15 cellular contexts compared by ENCODE assay signal in the genomic region with DNA sequence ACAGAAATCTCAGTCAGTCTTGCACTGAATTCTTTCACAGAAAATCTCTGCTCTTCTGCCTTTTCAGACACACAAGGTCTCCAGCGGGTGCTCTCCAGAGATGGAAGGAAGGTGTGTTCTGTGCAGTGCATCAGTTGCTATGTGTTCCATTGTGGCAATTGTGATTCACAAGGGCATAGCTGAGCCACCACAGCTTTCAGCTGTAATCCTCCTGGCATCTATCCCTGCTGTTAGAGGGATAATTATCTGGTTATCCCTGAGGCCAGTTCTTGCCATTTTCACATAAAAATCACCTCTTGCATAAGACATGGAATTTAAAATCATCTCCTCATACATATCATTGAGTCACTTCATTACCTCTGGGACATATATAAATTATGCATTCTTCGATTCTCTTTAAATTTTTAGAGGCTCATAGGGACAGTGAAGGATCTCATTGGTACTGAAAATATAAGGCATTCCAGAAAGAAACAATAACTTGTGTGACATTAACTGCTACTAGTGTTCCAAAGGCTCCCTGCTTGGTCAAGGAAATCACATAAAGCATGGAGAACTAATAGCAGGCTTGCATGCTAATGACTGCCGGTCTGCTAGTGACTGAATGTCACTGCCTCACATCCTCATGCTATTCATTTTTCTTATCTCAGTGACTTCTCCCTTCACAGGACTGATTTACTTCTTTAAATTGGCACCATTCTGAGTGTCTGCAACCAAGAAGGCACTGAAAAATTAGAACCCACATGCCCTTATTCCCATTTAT.
A peak's percentile ranks its signal among the peaks of the same experiment; 100 is the strongest.
DNase-seq lines count a peak whose midpoint lies in the region; ATAC-seq, FAIRE-seq and TF ChIP-seq lines count a peak whose summit lies in the region.
"Had no signal": no experiment of that assay in that cellular context is flagged by ENCODE, and none has a peak within 500 bp of the region (broad histone marks: within the 10 kb centered on the region; RNA-seq: fewer than 3 reads in every experiment).

No MANE protein-coding gene starts in this region.

- peak overlapping the region; percentile 16; the same call in 1 of the 2 replicates for H2BK120ac ChIP-seq in IMR-90 (ENCODE audit: low read depth, low read length)

- H2AK5ac ChIP-seq in IMR-90 (ENCODE audit: low read depth, low read length), result no peak overlapping the region

- H3K18ac ChIP-seq in IMR-90 (ENCODE audit: low read depth, low read length), result no peak overlapping the region; the same call in 1 of the 2 replicates

- H3K9me1 ChIP-seq in IMR-90 (ENCODE audit: insufficient read depth, low read length), result 0 out of 2 replicates have a peak, but pooled peaks cover 2% of the 10 kb centered on the region

- H3K9me3 ChIP-seq in IMR-90 (ENCODE audit: control insufficient read depth, insufficient read depth, low read length), result no peaks in the 10 kb centered on the region
- H3K9me3 ChIP-seq in neural cell (ENCODE audit: low read length), result no peaks in the 10 kb centered on the region
- H3K9me3 ChIP-seq: neutrophil, stomach had no signal

- ATAC-seq in IMR-90 (ENCODE audit: low read depth), result peak; percentile 38
- ATAC-seq in GM21786 (IDR thresholded peaks at IDR 0.05; ENCODE audit: unreplicated experiment), result no peak
- no peak for ATAC-seq in HG03439 (IDR thresholded peaks at IDR 0.05; ENCODE audit: unreplicated experiment)
- ATAC-seq: GM12878 had no signal

- POLR2A ChIA-PET in BJ (lab: Charles Lee) (no interaction called here), IMR-90 (lab: Charles Lee; ENCODE audit: unreplicated experiment) (no interaction called here)

- H4K5ac ChIP-seq in IMR-90 (ENCODE audit: low read depth, low read length), result no peak overlapping the region

- intact Hi-C loops in IMR-90 (cut with micrococcal nuclease), result no loop called here

- H3K4me2 ChIP-seq in IMR-90 (ENCODE audit: low read depth, low read length) (no peak overlapping the region), neural cell (ENCODE audit: low read length) (peak overlapping the region; percentile 27)

- TF ChIP-seq EP300 in neural cell (conservative IDR thresholded peaks at IDR 0.05; ENCODE audit: poor library complexity, severe bottlenecking), result no peak

- H3K56ac ChIP-seq in IMR-90 (ENCODE audit: extremely low read depth, insufficient read depth, low read length), result no peak overlapping the region

- no peak overlapping the region for H3K27ac ChIP-seq in IMR-90 (ENCODE audit: insufficient read depth, low read length)
- peak overlapping the region; percentile 70 for H3K27ac ChIP-seq in neural cell (ENCODE audit: low read length)
- H3K27ac ChIP-seq: neutrophil, stomach had no signal

- dilution Hi-C loops in IMR-90 (cut with HindIII; ENCODE audit: low sequenced_read_pairs, unreplicated experiment), result no loop called here

- H4K20me1 ChIP-seq in IMR-90 (ENCODE audit: insufficient read depth, low read length) (no peaks in the 10 kb centered on the region), neural cell (ENCODE audit: insufficient read depth) (no peaks in the 10 kb centered on the region)

- TF ChIP-seq RAD21 in IMR-90 (IDR thresholded peaks at IDR 0.05; ENCODE audit: low read length) (no peak), neural cell (conservative IDR thresholded peaks at IDR 0.05) (no peak)

- H3K4ac ChIP-seq in IMR-90 (ENCODE audit: low read depth, low read length), result no peak overlapping the region

- DNase-seq in BJ (ENCODE audit: low read depth), result peak; percentile 40
- peak; percentile 25 for DNase-seq in IMR-90
- peak; percentile 67 for DNase-seq in dedifferentiated amniotic fluid mesenchymal stem cell (ENCODE audit: extremely low spot score)
- no peak for DNase-seq in activated CD4-positive, alpha-beta T cell treated with anti-CD3 and anti-CD28 coated beads for 1 hour
- DNase-seq in D721Med (ENCODE audit: insufficient read length, low spot score), result no peak
- DNase-seq: activated CD8-positive, alpha-beta memory T cell treated with anti-CD3 and anti-CD28 coated beads, Interleukin-2, amount 50 U/mL, for 48 hours; CD4-positive, alpha-beta T cell; immature natural killer cell; NCI-H1417 treated with DMSO at 0.1 percent for 48 hours; stomach had no signal

- H3K4me1 ChIP-seq in IMR-90 (ENCODE audit: control insufficient read depth, insufficient read depth, low read length), result peaks cover 9% of the 10 kb centered on the region

- H2BK20ac ChIP-seq in IMR-90 (ENCODE audit: low read depth, low read length), result peak overlapping the region; percentile 70

- peaks cover 6% of the 10 kb centered on the region for H3K79me2 ChIP-seq in neural cell (replicated peaks; ENCODE audit: insufficient read depth, low read length)

- H3K4me3 ChIP-seq in BJ (ENCODE audit: low read depth, low read length) (no peak overlapping the region), IMR-90 (ENCODE audit: insufficient read depth, low read depth, low read length) (no peak overlapping the region), neural cell (ENCODE audit: low read length) (peak overlapping the region; percentile 37)
- H3K4me3 ChIP-seq: GM12878, stomach had no signal

- no peaks in the 10 kb centered on the region for H3K27me3 ChIP-seq in BJ (ENCODE audit: control insufficient read depth, insufficient read depth, low read length)
- no peaks in the 10 kb centered on the region; the same call in 1 of the 2 replicates for H3K27me3 ChIP-seq in IMR-90 (ENCODE audit: control insufficient read depth, insufficient read depth, low read length)
- H3K27me3 ChIP-seq in neural cell (ENCODE audit: insufficient read depth, low read depth, low read length), result no peaks in the 10 kb centered on the region
- H3K27me3 ChIP-seq: neutrophil, stomach had no signal

- no peak overlapping the region for H4K91ac ChIP-seq in IMR-90 (ENCODE audit: insufficient read depth, low read depth, low read length)

- peaks cover 16% of the 10 kb centered on the region for H3F3A ChIP-seq in neural cell (ENCODE audit: insufficient read depth, low read length, poor library complexity, severe bottlenecking)

- H3K9ac ChIP-seq in IMR-90 (ENCODE audit: low read depth, low read length) (no peak overlapping the region), neural cell (ENCODE audit: low read length) (peak overlapping the region; percentile 32)

- no peaks in the 10 kb centered on the region for H3K9me2 ChIP-seq in neural cell (ENCODE audit: insufficient read depth, low read length)

- no peak overlapping the region for H2AK9ac ChIP-seq in IMR-90 (replicated peaks; ENCODE audit: low read depth, low read length, poor library complexity)

- H2AFZ ChIP-seq in IMR-90 (replicated peaks; ENCODE audit: low read length, poor library complexity) (no peak overlapping the region), neural cell (ENCODE audit: low read depth, low read length) (no peak overlapping the region)

- in situ Hi-C loops in IMR-90 (cut with MboI; ENCODE audit: low sequenced_read_pairs), result no loop called here

- BruUV-seq in IMR-90 (replicated peaks; lab: Mats Ljungman, UMichigan), result no TSS peak

- no peak for TF ChIP-seq CTCF in BJ (IDR thresholded peaks at IDR 0.05; ENCODE audit: insufficient read depth, low read depth, low read length)
- no peak for TF ChIP-seq CTCF in IMR-90 (conservative IDR thresholded peaks at IDR 0.05; ENCODE audit: low read depth, low read length)
- TF ChIP-seq CTCF in neural cell (IDR thresholded peaks at IDR 0.05; ENCODE audit: poor library complexity, severe bottlenecking), result no peak
- TF ChIP-seq CTCF in D721Med (IDR thresholded peaks at IDR 0.05; ENCODE audit: insufficient read depth, missing control alignments), result no peak

- H2BK5ac ChIP-seq in IMR-90 (ENCODE audit: low read depth, low read length, poor library complexity, severe bottlenecking), result no peak overlapping the region

- 60% methylated on average over 1 of the region's 3 CpGs; no CpG with 5 or more reads in 1 of the 2 experiments for WGBS in IMR-90 (ENCODE audit: extremely low coverage in 2 of 2, insufficient read length in 1 of 2), 2 experiments

- no peak for FAIRE-seq in D721Med (lab: Jason Lieb, UNC)
- FAIRE-seq: GM12878 had no signal

- TF ChIP-seq POLR2A in IMR-90 (IDR thresholded peaks at IDR 0.05; ENCODE audit: low read depth, low read length), result no peak

- H4K8ac ChIP-seq in IMR-90 (ENCODE audit: low read depth in 2 of 2, low read length in 2 of 2), result no peak overlapping the region

- no peak overlapping the region for H3K14ac ChIP-seq in IMR-90 (replicated peaks; ENCODE audit: low read depth, low read length)

- CTCF ChIA-PET in BJ (lab: Yijun Ruan, JAX) (interaction anchor here (0.8 to 1.2 kb wide), 2 partner anchors 30 to 301 kb away, joined by 3 to 4 read pairs; no protein-coding TSS in a partner anchor), IMR-90 (lab: Yijun Ruan, JAX) (no interaction called here)

- no peak overlapping the region for H2BK15ac ChIP-seq in IMR-90 (ENCODE audit: low read depth, low read length)

- no peaks in the 10 kb centered on the region for H3K36me3 ChIP-seq in BJ (ENCODE audit: control insufficient read depth, insufficient read depth, low read length)
- no peaks in the 10 kb centered on the region for H3K36me3 ChIP-seq in IMR-90 (ENCODE audit: control insufficient read depth, insufficient read depth, low read length)
- no peaks in the 10 kb centered on the region for H3K36me3 ChIP-seq in neural cell (ENCODE audit: insufficient read depth, low read length)
- H3K36me3 ChIP-seq: neutrophil, stomach had no signal

- H3K79me1 ChIP-seq in IMR-90 (ENCODE audit: low read depth in 1 of 2, low read length in 2 of 2), result no peaks in the 10 kb centered on the region

- H3K23ac ChIP-seq in IMR-90 (ENCODE audit: low read depth, low read length), result no peak overlapping the region

TF ChIP-seq in IMR-90, 13 proteins besides CTCF, POLR2A, EP300 and RAD21:
- TF ChIP-seq FOS (IDR thresholded peaks at IDR 0.05; ENCODE audit: low read depth, low read length) (no peak), CEBPB (IDR thresholded peaks at IDR 0.05; ENCODE audit: low read depth, low read length) (0 out of 2 replicates have a peak, but pooled peaks have one; percentile 10)

Comparison
In these comparisons a context has a peak if more than half of its experiments do, and no peak if none do; other contexts are left out.
1. DNase-seq: peak in BJ (single experiment), IMR-90 (single experiment) and dedifferentiated amniotic fluid mesenchymal stem cell (single experiment); none in activated CD4-positive, alpha-beta T cell treated with anti-CD3 and anti-CD28 coated beads for 1 hour (single experiment) and D721Med (single experiment).